ENCODE assay signal across 14 cellular contexts in genomic region chr5:176474476-176474875, GRCh38.
"Had no signal": no experiment of that assay in that cellular context is flagged by ENCODE, and none has a peak within 500 bp of the region (broad histone marks: within the 10 kb centered on the region; RNA-seq: fewer than 3 reads in every experiment).

No MANE protein-coding gene starts in this region.

- H3K4me1 Mint-ChIP-seq: nephron progenitor cell had no signal

- ATAC-seq: activated naive CD4-positive, alpha-beta T cell treated with anti-CD3 and anti-CD28 coated beads, Interleukin-2, amount 50 U/mL, for 72 hours; gastrocnemius medialis; heart right ventricle; sciatic nerve had no signal

- H3K36me3 ChIP-seq: colonic mucosa had no signal

- H3K4me3 Mint-ChIP-seq: nephron progenitor cell had no signal

- H3K27ac ChIP-seq: cardiac muscle cell, colonic mucosa, gastrocnemius medialis, heart right ventricle, left ventricle myocardium inferior had no signal

- H3K27me3 ChIP-seq: cardiac muscle cell, colonic mucosa, gastrocnemius medialis, heart right ventricle had no signal

- H3K9me3 Mint-ChIP-seq: activated naive CD4-positive, alpha-beta T cell treated with anti-CD3 and anti-CD28 coated beads, Interleukin-2, amount 50 U/mL, for 72 hours had no signal

- H3K9me3 ChIP-seq: colonic mucosa, gastrocnemius medialis had no signal

- H3K4me1 ChIP-seq: colonic mucosa had no signal

- DNase-seq: activated effector memory CD4-positive, alpha-beta T cell treated with Interleukin-2 at 50 U/mL for 16 hours; aorta; colonic mucosa; gastrocnemius medialis; heart right ventricle; left ventricle myocardium inferior; mesendoderm; nephron progenitor cell; stimulated activated CD4-positive, alpha-beta T cell treated with anti-CD3 and anti-CD28 coated beads, Interleukin-12 subunit alpha, Interleukin-12 subunit beta, amount 100 ng/mL, for 4 hours; stimulated activated CD4-positive, alpha-beta T cell treated with anti-CD3 and anti-CD28 coated beads, Interleukin-2, amount 100 ng/mL, for 48 hours; stimulated activated naive CD4-positive, alpha-beta T cell treated with Interleukin-2 at 50 U/mL for 16 hours had no signal

- H3K4me3 ChIP-seq: cardiac muscle cell, colonic mucosa, gastrocnemius medialis, heart right ventricle, left ventricle myocardium inferior had no signal

- H3K27ac Mint-ChIP-seq: activated naive CD4-positive, alpha-beta T cell treated with anti-CD3 and anti-CD28 coated beads, Interleukin-2, amount 50 U/mL, for 72 hours; nephron progenitor cell had no signal
